In the genomic region with DNA sequence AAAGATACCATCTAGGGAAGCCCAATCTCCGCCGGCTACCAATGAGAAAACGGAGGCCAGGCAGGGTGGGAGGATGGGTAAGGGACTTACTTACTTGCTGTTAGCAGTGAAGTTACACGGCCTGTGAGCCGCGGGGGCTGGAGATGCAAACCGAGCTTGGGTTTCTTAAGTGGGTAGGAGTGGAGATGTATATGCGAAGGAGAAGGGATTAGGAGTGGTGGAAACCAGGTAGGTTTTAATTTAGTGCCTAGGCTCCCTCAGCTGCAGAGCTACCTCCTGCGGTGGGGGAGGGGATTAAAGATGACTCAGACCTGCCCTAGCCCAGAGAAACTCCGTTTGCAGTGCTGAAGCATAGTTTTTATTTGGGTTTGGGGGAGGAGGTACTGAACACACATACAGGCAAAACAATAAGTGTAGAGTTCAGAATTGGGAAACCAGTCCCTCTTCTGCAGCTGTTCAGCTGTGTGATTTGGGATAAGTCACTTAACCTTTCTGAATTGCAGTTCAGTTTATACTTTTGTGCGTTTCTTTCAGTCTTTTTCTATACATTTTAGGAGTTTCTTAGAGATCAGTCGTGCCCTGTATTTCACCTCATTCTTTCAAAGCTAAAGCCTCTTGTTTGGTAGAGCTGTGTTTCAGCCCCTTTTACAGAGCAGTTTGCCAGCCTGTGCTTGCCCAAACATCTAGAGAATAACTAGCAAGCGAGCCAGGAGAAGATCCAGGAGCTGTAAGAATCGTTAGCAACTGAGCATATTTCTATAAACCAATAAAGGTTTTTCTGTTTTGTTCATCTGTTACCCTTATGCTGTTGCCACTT, we compare ENCODE assay signal across 8 cellular contexts. TPM values are rescaled to one million over a fixed set of nuclear protein-coding genes. Genes with fewer than 3 reads are reported as not detected.
A peak's percentile ranks its signal among the peaks of the same experiment; 100 is the strongest.
DNase-seq lines count a peak whose midpoint lies in the region; ATAC-seq and TF ChIP-seq lines count a peak whose summit lies in the region.

No MANE protein-coding gene starts in this region.

- peak overlapping the region; percentile 48 for H3K27ac ChIP-seq in WERI-Rb-1

- TF ChIP-seq CTCF in WERI-Rb-1 (IDR thresholded peaks at IDR 0.05; ENCODE audit: low read depth, low read length), result no peak
- TF ChIP-seq CTCF in cardiac fibroblast (IDR thresholded peaks at IDR 0.05; ENCODE audit: low read depth, low read length), result no peak

- ATAC-seq in HG03432 (IDR thresholded peaks at IDR 0.05; ENCODE audit: unreplicated experiment), result no peak

- H3K9me3 ChIP-seq in WERI-Rb-1 (ENCODE audit: severe bottlenecking), result no peaks in the 10 kb centered on the region

- peak overlapping the region; percentile 93 for H3K4me3 ChIP-seq in Jurkat, Clone E6-1 (ENCODE audit: low read length)
- H3K4me3 ChIP-seq in WERI-Rb-1 (ENCODE audit: low read depth, low read length) (peak overlapping the region; percentile 99), cardiac fibroblast (replicated peaks in 1 of 2; ENCODE audit: low read depth in 2 of 2, low read length in 2 of 2) (peak overlapping the region; percentile 35 to 75)

- no peaks in the 10 kb centered on the region for H3K36me3 ChIP-seq in WERI-Rb-1

- no peaks in the 10 kb centered on the region for H3K27me3 ChIP-seq in WERI-Rb-1 (ENCODE audit: insufficient read depth, low read depth, severe bottlenecking)

- DNase-seq in DMS 273 (lab: John Stamatoyannopoulos, UW; ENCODE audit: unreplicated experiment) (peak; percentile 64), WERI-Rb-1 (peak; percentile 65), cardiac fibroblast (ENCODE audit: low read depth in 2 of 2) (peak; percentile 69 to 82), left kidney (ENCODE audit: low read depth, low spot score) (peak; percentile 47), GM19240 (ENCODE audit: insufficient read length, low spot score) (no peak)
- DNase-seq in Jurkat, Clone E6-1 (ENCODE audit: low read depth, low spot score), result peak; percentile 60
- DNase-seq in stimulated activated CD4-positive, alpha-beta T cell treated with anti-CD3 and anti-CD28 coated beads, TNF-alpha, amount 100 ng/mL, for 24 hours (ENCODE audit: low read depth in 3 of 3), result peak; percentile 56 to 76 (median 66)

RNA-seq across cellular contexts. Expression of a gene that starts 0.6 kb away (rescaled TPM):
- 6.9 TPM for polyA plus RNA-seq in Jurkat, Clone E6-1 (2012; ENCODE audit: insufficient read depth, insufficient read length)
